10 cellular contexts compared by ENCODE assay signal in the genomic region with DNA sequence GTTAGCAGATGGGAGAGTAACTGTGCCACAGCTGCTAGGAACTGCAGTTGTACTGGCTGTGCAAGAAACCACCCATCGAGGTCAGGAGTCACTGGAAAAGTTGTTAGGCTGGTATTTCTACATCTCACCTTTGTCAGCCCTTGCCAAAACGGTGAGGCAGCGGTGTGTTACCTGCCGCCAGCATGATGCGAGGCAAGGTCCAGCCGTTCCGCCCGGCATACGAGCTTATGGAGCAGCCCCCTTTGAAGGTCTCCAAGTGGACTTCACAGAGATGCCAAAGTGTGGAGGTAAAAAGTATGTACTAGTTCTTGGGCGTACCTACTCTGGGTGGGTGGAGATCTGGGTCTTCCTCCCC. TPM values are rescaled to one million over a fixed set of nuclear protein-coding genes. Genes with fewer than 3 reads are reported as not detected.
"Had no signal": no experiment of that assay in that cellular context is flagged by ENCODE, and none has a peak within 500 bp of the region (broad histone marks: within the 10 kb centered on the region; RNA-seq: fewer than 3 reads in every experiment).

No MANE protein-coding gene starts in this region.

RNA-seq across cellular contexts. Expression of a gene that starts 33.7 kb away (rescaled TPM):
- total RNA-seq: activated CD4-positive, alpha-beta memory T cell treated with anti-CD3 and anti-CD28 coated beads, Interleukin-2, amount 10 ng/mL, durations not matched to agents 7 days and 5 days; activated CD4-positive, alpha-beta T cell treated with anti-CD3 and anti-CD28 coated beads, Interleukin-2, amount 10 ng/mL, durations not matched to agents 7 days and 5 days; activated naive CD8-positive, alpha-beta T cell treated with anti-CD3 and anti-CD28 coated beads, Interleukin-2, amount 10 ng/mL, durations not matched to agents 7 days and 5 days; aorta; breast epithelium; cerebellum; IMR-90; SJSA1; T-helper 1 cell treated with Interleukin-12 subunit alpha and Interleukin-12 subunit beta and Interleukin-4 antibody, amounts not matched to agents 30 ng/mL and 1 ng/mL, for 36 hours; WTC11 had no signal
